26 cellular contexts compared by ENCODE assay signal in genomic region chr7:141715794-141716689, GRCh38. TPM values are rescaled to one million over a fixed set of nuclear protein-coding genes. Genes with fewer than 3 reads are reported as not detected.
DNase-seq lines count a peak whose midpoint lies in the region; ATAC-seq, FAIRE-seq and TF ChIP-seq lines count a peak whose summit lies in the region.
"Had no signal": no experiment of that assay in that cellular context is flagged by ENCODE, and none has a peak within 500 bp of the region (broad histone marks: within the 10 kb centered on the region; RNA-seq: fewer than 3 reads in every experiment).

No MANE protein-coding gene starts in this region.

- H2BK5ac ChIP-seq in H9 (ENCODE audit: insufficient read length, low read length), result no peak overlapping the region

- no peak overlapping the region for H3K9ac ChIP-seq in H9 (ENCODE audit: extremely low read depth, insufficient read length, low read length)
- no peak overlapping the region for H3K9ac ChIP-seq in K562 (ENCODE audit: insufficient read depth in 1 of 2, low read depth in 2 of 2, low read length in 2 of 2)
- H3K9ac ChIP-seq: BLaER1 had no signal

- in situ Hi-C loops in K562 (cut with MboI), result no loop called here

- no peak for TF ChIP-seq RAD21 in A549 (conservative IDR thresholded peaks at IDR 0.05 in 1 of 2, IDR thresholded peaks at IDR 0.05 in 1 of 2)
- no peak for TF ChIP-seq RAD21 in K562 (CRISPR knock-in tag; conservative IDR thresholded peaks at IDR 0.05 in 1 of 2, IDR thresholded peaks at IDR 0.05 in 1 of 2)

- H2BK12ac ChIP-seq in H9 (ENCODE audit: insufficient read length, low read depth, low read length), result no peak overlapping the region

- H4K20me1 ChIP-seq in H9 (ENCODE audit: control insufficient read depth, insufficient read depth, insufficient read length) (peaks cover 2% of the 10 kb centered on the region), K562 (replicated peaks; ENCODE audit: control insufficient read depth, insufficient read depth, low read length) (no peaks in the 10 kb centered on the region), PC-9 (ENCODE audit: insufficient read depth) (no peaks in the 10 kb centered on the region)
- H4K20me1 ChIP-seq: BLaER1 had no signal

- H3K4me1 ChIP-seq in A549, result no peaks in the 10 kb centered on the region
- peaks cover 5% of the 10 kb centered on the region; the same call in 1 of the 2 replicates for H3K4me1 ChIP-seq in H9 (ENCODE audit: insufficient read depth, low read length)
- H3K4me1 ChIP-seq in K562 (replicated peaks in 1 of 2; ENCODE audit: control insufficient read depth in 2 of 2, insufficient read depth in 2 of 2, low read length in 2 of 2), result no peaks in the 10 kb centered on the region
- no peaks in the 10 kb centered on the region for H3K4me1 ChIP-seq in PC-9 (replicated peaks; ENCODE audit: insufficient read depth)
- H3K4me1 ChIP-seq: BLaER1, HAP-1, SJSA1 had no signal

- H3K27ac ChIP-seq in A549 (no peak overlapping the region), H9 (ENCODE audit: insufficient read length, low read depth, low read length) (no peak overlapping the region), K562 (ENCODE audit: extremely low read depth, low read depth, low read length) (no peak overlapping the region), PC-9 (no peak overlapping the region)
- H3K27ac ChIP-seq: BLaER1, SJSA1 had no signal

- 37% methylated on average over 6 of the region's 6 CpGs for WGBS in A549 (ENCODE audit: missing lambda C conversion rate)
- WGBS in H9 (ENCODE audit: extremely low coverage, insufficient read length, low lambda C conversion rate), result no CpG with 5 or more reads among the region's 6 CpGs
- 1% methylated on average over 6 of the region's 6 CpGs for WGBS in K562 (ENCODE audit: insufficient coverage, low coverage, missing lambda C conversion rate)

- peaks cover 16 to 28% of the 10 kb centered on the region in 2 experiments for H3K4me1 Mint-ChIP-seq in H9
- H3K4me1 Mint-ChIP-seq in stimulated activated naive B cell treated with anti-CD40 and anti-IgM and Interleukin-4, amounts not matched to agents 10 μg/mL and 1 μg/mL and 100 μg/mL, for 72 hours, result peaks cover 0 to 4% of the 10 kb centered on the region in 2 donors

- FAIRE-seq in A549 (lab: Jason Lieb, UNC), result no peak
- no peak for FAIRE-seq in K562 (lab: Jason Lieb, UNC)
- FAIRE-seq: GM18507 had no signal

- no peaks in the 10 kb centered on the region for H3K9me1 ChIP-seq in K562 (ENCODE audit: control insufficient read depth, insufficient read depth, low read length)

- H3K79me2 ChIP-seq in H9 (ENCODE audit: insufficient read depth, low read length), result no peaks in the 10 kb centered on the region
- no peaks in the 10 kb centered on the region for H3K79me2 ChIP-seq in K562 (ENCODE audit: control insufficient read depth, insufficient read depth, low read length)
- H3K79me2 ChIP-seq in PC-9 (ENCODE audit: low read depth), result no peaks in the 10 kb centered on the region

- H3K36me3 ChIP-seq in K562 (ENCODE audit: control insufficient read depth, insufficient read depth, low read length) (no peaks in the 10 kb centered on the region), PC-9 (ENCODE audit: low read depth) (no peaks in the 10 kb centered on the region)
- H3K36me3 ChIP-seq: BLaER1, HAP-1, SJSA1 had no signal

- intact Hi-C loops in K562 (cut with micrococcal nuclease) (no loop called here), PC-9 (cut with micrococcal nuclease; ENCODE audit: unreplicated experiment) (no loop called here)

- H2BK15ac ChIP-seq in H9 (ENCODE audit: low read depth, low read length), result no peak overlapping the region

- H2AFZ ChIP-seq in H9 (ENCODE audit: low read length), result no peak overlapping the region
- H2AFZ ChIP-seq in K562 (ENCODE audit: low read depth, low read length), result no peak overlapping the region
- H2AFZ ChIP-seq in PC-9, result no peak overlapping the region

- H3T11ph ChIP-seq in H9 (ENCODE audit: low read length), result no peak overlapping the region

- no peaks in the 10 kb centered on the region for H3K9me3 ChIP-seq in A549
- no peaks in the 10 kb centered on the region for H3K9me3 ChIP-seq in H9 (ENCODE audit: control insufficient read depth, low read depth, low read length)
- no peaks in the 10 kb centered on the region for H3K9me3 ChIP-seq in K562 (replicated peaks; ENCODE audit: control insufficient read depth, insufficient read depth, low read depth, low read length)
- no peaks in the 10 kb centered on the region for H3K9me3 ChIP-seq in PC-9 (ENCODE audit: insufficient read depth, low read depth)
- H3K9me3 ChIP-seq: BLaER1, HAP-1, SJSA1 had no signal

- CTCF ChIA-PET in A549 (lab: Yijun Ruan, JAX) (interaction anchor here (0.7 to 1.5 kb wide), 2 partner anchors 22 to 61 kb away, joined by 4 to 6 read pairs; partner anchors contain the start of gene SSBP1), K562 (lab: Yijun Ruan, JAX; ENCODE audit: low intra/inter-chr PET ratio) (no interaction called here), PC-9 (lab: Charles Lee) (no interaction called here)

- H3K4me3 Mint-ChIP-seq in H9, result no peak overlapping the region
- no peak overlapping the region for H3K4me3 Mint-ChIP-seq in stimulated activated naive B cell treated with anti-CD40 and anti-IgM and Interleukin-4, amounts not matched to agents 10 μg/mL and 1 μg/mL and 100 μg/mL, for 72 hours
- H3K4me3 Mint-ChIP-seq: CD4-positive, CD25-positive, alpha-beta regulatory T cell had no signal

- no peak overlapping the region for H3K14ac ChIP-seq in H9 (ENCODE audit: insufficient read depth, low read length)

- no peaks in the 10 kb centered on the region for H3K9me2 ChIP-seq in PC-9 (ENCODE audit: insufficient read depth)

- H4K8ac ChIP-seq in H9 (replicated peaks; ENCODE audit: insufficient read length, low read depth, low read length), result no peak overlapping the region

- H3K4me3 ChIP-seq in A549 (no peak overlapping the region), K562 (no peak overlapping the region), PC-9 (no peak overlapping the region)
- H3K4me3 ChIP-seq: BLaER1, HAP-1, SJSA1 had no signal

- no peaks in the 10 kb centered on the region for H3K9me3 Mint-ChIP-seq in H9
- H3K9me3 Mint-ChIP-seq in stimulated activated naive B cell treated with anti-CD40 and anti-IgM and Interleukin-4, amounts not matched to agents 10 μg/mL and 1 μg/mL and 100 μg/mL, for 72 hours, result no peaks in the 10 kb centered on the region
- H3K9me3 Mint-ChIP-seq: CD4-positive, CD25-positive, alpha-beta regulatory T cell had no signal

- peaks cover 2% of the 10 kb centered on the region; the same call in 1 of the 2 replicates for H3K27me3 Mint-ChIP-seq in H9 (ENCODE audit: low read depth)
- H3K27me3 Mint-ChIP-seq in stimulated activated naive B cell treated with anti-CD40 and anti-IgM and Interleukin-4, amounts not matched to agents 10 μg/mL and 1 μg/mL and 100 μg/mL, for 72 hours, result no peaks in the 10 kb centered on the region
- H3K27me3 Mint-ChIP-seq: CD4-positive, CD25-positive, alpha-beta regulatory T cell had no signal

- no peak for TF ChIP-seq EP300 in A549 (IDR thresholded peaks at IDR 0.05)
- no peak for TF ChIP-seq EP300 in K562 (IDR thresholded peaks at IDR 0.05; ENCODE audit: low read length)

- H3K27me3 ChIP-seq in H9 (ENCODE audit: insufficient read depth, low read length) (no peaks in the 10 kb centered on the region), K562 (ENCODE audit: control insufficient read depth in 2 of 2, insufficient read depth in 2 of 2, low read length in 2 of 2) (peaks cover 3 to 9% of the 10 kb centered on the region in 2 experiments; a peak in 2 of 5 replicates), PC-9 (ENCODE audit: insufficient read depth, low read depth) (peaks cover 13% of the 10 kb centered on the region; the same call in 1 of the 2 replicates)
- H3K27me3 ChIP-seq: BLaER1 had no signal

- no peak overlapping the region for H2BK120ac ChIP-seq in H9 (ENCODE audit: low read depth, low read length, poor library complexity, severe bottlenecking)

- no peak overlapping the region for H3K23ac ChIP-seq in H9 (ENCODE audit: insufficient read length, low read depth, low read length)

- no peak overlapping the region for H4K5ac ChIP-seq in H9 (ENCODE audit: insufficient read length, low read depth, low read length)

- H2AK5ac ChIP-seq in H9 (ENCODE audit: insufficient read length, low read length), result no peak overlapping the region

- no peak overlapping the region for H3K56ac ChIP-seq in H9 (ENCODE audit: insufficient read length, low read depth, low read length)

- no peaks in the 10 kb centered on the region for H3K23me2 ChIP-seq in H9 (ENCODE audit: insufficient read length, low read depth, low read length, poor library complexity, severe bottlenecking)

- H2BK20ac ChIP-seq in H9 (ENCODE audit: low read depth, low read length, poor library complexity, severe bottlenecking), result no peak overlapping the region

- no peak overlapping the region for H3K4me2 ChIP-seq in A549
- H3K4me2 ChIP-seq in H9 (ENCODE audit: insufficient read depth, insufficient read length, low read length), result peak overlapping the region; percentile 36
- no peak overlapping the region for H3K4me2 ChIP-seq in K562 (ENCODE audit: insufficient read depth, low read length)
- H3K4me2 ChIP-seq in PC-9, result no peak overlapping the region
- H3K4me2 ChIP-seq: BLaER1 had no signal

- no peak overlapping the region for H4K91ac ChIP-seq in H9 (ENCODE audit: insufficient read length, low read depth, low read length)

- H3K36me3 Mint-ChIP-seq in H9 (ENCODE audit: insufficient read depth in 1 of 3, low read depth in 3 of 3), result no peaks in the 10 kb centered on the region
- H3K36me3 Mint-ChIP-seq in stimulated activated naive B cell treated with anti-CD40 and anti-IgM and Interleukin-4, amounts not matched to agents 10 μg/mL and 1 μg/mL and 100 μg/mL, for 72 hours, result no peaks in the 10 kb centered on the region

- no peak overlapping the region for H3K4ac ChIP-seq in H9 (ENCODE audit: low read depth, low read length)

- ATAC-seq in A549 (no peak), K562 (no peak)
- no peak for ATAC-seq in stimulated activated naive B cell treated with anti-CD40 and anti-IgM and Interleukin-4, amounts not matched to agents 10 μg/mL and 1 μg/mL and 100 μg/mL, for 72 hours (replicated peaks)

- BruUV-seq in K562 (replicated peaks; lab: Mats Ljungman, UMichigan), result no TSS peak
- no TSS peak for BruUV-seq in PC-9 (replicated peaks; lab: Mats Ljungman, UMichigan)

- no peaks in the 10 kb centered on the region for H3F3A ChIP-seq in PC-9 (ENCODE audit: insufficient read depth, low read depth)

- POLR2A ChIA-PET in A549 (lab: Yijun Ruan, JAX) (no interaction called here), K562 (lab: Yijun Ruan, JAX) (no interaction called here), PC-9 (lab: Charles Lee; ENCODE audit: unreplicated experiment) (no interaction called here)

- TF ChIP-seq POLR2A in A549 (IDR thresholded peaks at IDR 0.05; ENCODE audit: low read length) (no peak), K562 (conservative IDR thresholded peaks at IDR 0.05) (no peak)

- H3K79me1 ChIP-seq in H9 (ENCODE audit: insufficient read depth, low read depth, low read length, poor library complexity, severe bottlenecking), result no peaks in the 10 kb centered on the region

- H3K27ac Mint-ChIP-seq in H9, result no peak overlapping the region
- no peak overlapping the region for H3K27ac Mint-ChIP-seq in stimulated activated naive B cell treated with anti-CD40 and anti-IgM and Interleukin-4, amounts not matched to agents 10 μg/mL and 1 μg/mL and 100 μg/mL, for 72 hours
- H3K27ac Mint-ChIP-seq: CD4-positive, CD25-positive, alpha-beta regulatory T cell had no signal

- no peak overlapping the region for H3K18ac ChIP-seq in H9 (ENCODE audit: insufficient read length, low read depth, low read length)

- TF ChIP-seq CTCF in A549 (IDR thresholded peaks at IDR 0.05) (no peak), H9 (conservative IDR thresholded peaks at IDR 0.05) (no peak), K562 (IDR thresholded peaks at IDR 0.05 in 2 of 3, conservative IDR thresholded peaks at IDR 0.05 in 1 of 3; ENCODE audit: insufficient read depth in 2 of 3, low read depth in 1 of 3, low read length in 3 of 3) (no peak), PC-9 (conservative IDR thresholded peaks at IDR 0.05) (no peak)

- DNase-seq in A549 (ENCODE audit: low read depth in 1 of 2, low spot score in 1 of 2) (no peak), H9 (no peak), K562 (ENCODE audit: extremely low read depth in 1 of 4, low spot score in 3 of 4) (no peak), myocyte (ENCODE audit: low read depth) (peak; percentile 14), PC-9 (no peak), NCI-H187 (lab: John Stamatoyannopoulos, UW) (no peak)
- DNase-seq in stimulated activated naive B cell treated with anti-CD40 and anti-IgM and Interleukin-4, amounts not matched to agents 10 μg/mL and 1 μg/mL and 100 μg/mL, for 72 hours, result no peak
- DNase-seq: CD4-positive, CD25-positive, alpha-beta regulatory T cell; DMS53; KG1; MM.1S; NCI-H1694; NCI-H2081; NCI-H2227 treated with DMSO at 0.1 percent for 48 hours; NCI-H526 treated with DMSO at 0.1 percent for 48 hours; Right ventricle myocardium superior; RPMI8226 had no signal

RNA-seq across cellular contexts. Expression of gene WEE2, which starts 7.9 kb away (rescaled TPM):
- polyA plus RNA-seq in A549 (2011; rRNA removed), result not detected in 2 replicates
- not detected in 2 replicates for polyA plus RNA-seq in A549 (2012; cell fraction: cytosol; rRNA removed)
- polyA plus RNA-seq in A549 (2012; cell fraction: nucleus; rRNA removed), result not detected in 2 replicates
- polyA plus RNA-seq in A549 (2017; fragmentation: RNase III; extraction: RNeasy Plus Mini Kit Qiagen cat#74134 plus additional on column Dnase treatment), result not detected in 3 replicates
- 0.41 TPM in 1 of 2 replicates, not detected in the other for polyA minus RNA-seq in A549 (2011; rRNA and poly(A)+ RNA removed)
- total RNA-seq in H9 (2021), result not detected in 2 replicates
- not detected in 2 replicates for total RNA-seq in K562 (2011; cell fraction: chromatin; rRNA removed; ENCODE audit: low replicate concordance)
- not detected in 2 replicates for total RNA-seq in K562 (2011; cell fraction: nucleolus; rRNA removed)
- not detected in 2 replicates for total RNA-seq in K562 (2011; cell fraction: nucleoplasm; rRNA removed)
- total RNA-seq in K562 (2014; rRNA removed), result not detected in 2 replicates
- total RNA-seq in K562 (2014; rRNA removed; fragmentation: Illumina TruSeq; extraction: Trizol), result not detected in 2 replicates
- not detected in 2 replicates for total RNA-seq in K562 (2015; rRNA removed; fragmentation: Illumina TruSeq; extraction: Trizol)
- not detected in 2 replicates for total RNA-seq in K562 (2021)
- not detected in 2 replicates for polyA plus RNA-seq in K562 (2011; rRNA removed)
- not detected in 2 replicates for polyA plus RNA-seq in K562 (2011; cell fraction: cytosol; rRNA removed)
- not detected in 2 replicates for polyA plus RNA-seq in K562 (2011; cell fraction: nucleus; rRNA removed)
- polyA plus RNA-seq in K562 (2012), result not detected in 2 replicates
- polyA plus RNA-seq in K562 (2014; fragmentation: Illumina TruSeq; extraction: Trizol), result not detected in 2 replicates
- not detected for polyA plus RNA-seq in K562 (2014; fragmentation: Nextera tagmentation; extraction: Ambion mirVana)
- not detected in 2 replicates for polyA plus RNA-seq in K562 (2014; rRNA removed)
- polyA minus RNA-seq in K562 (2011; rRNA and poly(A)+ RNA removed), result not detected in 2 replicates
- not detected in 2 replicates for polyA minus RNA-seq in K562 (2011; cell fraction: cytosol; rRNA and poly(A)+ RNA removed)
- polyA minus RNA-seq in K562 (2011; cell fraction: nucleus; rRNA and poly(A)+ RNA removed), result not detected in 2 replicates
- total RNA-seq in myocyte, result not detected in 2 replicates
- polyA plus RNA-seq in myocyte (2012), result 0.04 TPM
- not detected in 2 replicates for total RNA-seq in PC-9 (2021)
- total RNA-seq: A172; CD4-positive, CD25-positive, alpha-beta regulatory T cell; Daoy; G401; HT-29; Right ventricle myocardium superior; SJSA1 had no signal
- polyA plus RNA-seq: AG04450; CD4-positive, CD25-positive, alpha-beta regulatory T cell had no signal

RNA-seq across cellular contexts. Expression of gene DENND11, which starts 14.1 kb away (rescaled TPM):
- polyA plus RNA-seq in A549 (2011; rRNA removed) (11.5 and 16.5 TPM in 2 replicates), A549 (2017; fragmentation: RNase III; extraction: RNeasy Plus Mini Kit Qiagen cat#74134 plus additional on column Dnase treatment) (7.1 to 7.6 TPM (median 7.5 TPM) in 3 replicates), K562 (2011; rRNA removed) (0.85 and 1.1 TPM in 2 replicates), K562 (2014; fragmentation: Illumina TruSeq; extraction: Trizol) (0.36 and 0.40 TPM in 2 replicates), K562 (2014; fragmentation: Nextera tagmentation; extraction: Ambion mirVana) (under 1 TPM; 0.07 to 0.14 TPM), K562 (2014; rRNA removed) (0.32 and 0.41 TPM in 2 replicates)
- polyA plus RNA-seq in A549 (2012; cell fraction: cytosol; rRNA removed), result 2.9 and 3.3 TPM in 2 replicates
- polyA plus RNA-seq in A549 (2012; cell fraction: nucleus; rRNA removed), result 5.8 and 9.6 TPM in 2 replicates
- polyA minus RNA-seq in A549 (2011; rRNA and poly(A)+ RNA removed), result 14.3 and 20.5 TPM in 2 replicates
- total RNA-seq in H9 (2021) (21.2 and 21.9 TPM in 2 replicates), K562 (2014; rRNA removed) (0.29 and 0.32 TPM in 2 replicates), K562 (2014; rRNA removed; fragmentation: Illumina TruSeq; extraction: Trizol) (0.44 and 0.45 TPM in 2 replicates), K562 (2015; rRNA removed; fragmentation: Illumina TruSeq; extraction: Trizol) (0.22 and 0.23 TPM in 2 replicates), K562 (2021) (0.49 and 0.65 TPM in 2 replicates), myocyte (2.3 TPM in 2 replicates), PC-9 (2021) (49.4 and 55.6 TPM in 2 replicates)
- total RNA-seq in K562 (2011; cell fraction: chromatin; rRNA removed; ENCODE audit: low replicate concordance), result 0.83 and 0.88 TPM in 2 replicates
- total RNA-seq in K562 (2011; cell fraction: nucleolus; rRNA removed), result 0.39 and 0.50 TPM in 2 replicates
- 0.81 and 1.2 TPM in 2 replicates for total RNA-seq in K562 (2011; cell fraction: nucleoplasm; rRNA removed)
- polyA plus RNA-seq in K562 (2011; cell fraction: cytosol; rRNA removed), result 0.48 and 0.58 TPM in 2 replicates
- polyA plus RNA-seq in K562 (2011; cell fraction: nucleus; rRNA removed), result 1.7 and 2.4 TPM in 2 replicates
- 0.30 and 0.48 TPM in 2 replicates for polyA plus RNA-seq in K562 (2012)
- polyA minus RNA-seq in K562 (2011; rRNA and poly(A)+ RNA removed), result 1.2 and 1.6 TPM in 2 replicates
- polyA minus RNA-seq in K562 (2011; cell fraction: cytosol; rRNA and poly(A)+ RNA removed), result 0.57 and 0.91 TPM in 2 replicates
- polyA minus RNA-seq in K562 (2011; cell fraction: nucleus; rRNA and poly(A)+ RNA removed), result 0.94 and 1.1 TPM in 2 replicates
- 3.4 TPM for polyA plus RNA-seq in myocyte (2012)

RNA-seq across cellular contexts. Expression of gene SSBP1, which starts 22.1 kb away (rescaled TPM):
- polyA plus RNA-seq in A549 (2011; rRNA removed), result 237 and 368 TPM in 2 replicates
- polyA plus RNA-seq in A549 (2012; cell fraction: cytosol; rRNA removed), result 118 and 164 TPM in 2 replicates
- polyA plus RNA-seq in A549 (2012; cell fraction: nucleus; rRNA removed), result 42.8 and 64.9 TPM in 2 replicates
- polyA plus RNA-seq in A549 (2017; fragmentation: RNase III; extraction: RNeasy Plus Mini Kit Qiagen cat#74134 plus additional on column Dnase treatment), result 430 to 464 TPM (median 453 TPM) in 3 replicates
- polyA minus RNA-seq in A549 (2011; rRNA and poly(A)+ RNA removed), result 45.7 and 51.1 TPM in 2 replicates
- 252 and 266 TPM in 2 replicates for total RNA-seq in H9 (2021)
- 131 and 280 TPM in 2 replicates for total RNA-seq in K562 (2011; cell fraction: chromatin; rRNA removed; ENCODE audit: low replicate concordance)
- total RNA-seq in K562 (2011; cell fraction: nucleolus; rRNA removed), result 78.7 and 79.2 TPM in 2 replicates
- 170 and 268 TPM in 2 replicates for total RNA-seq in K562 (2011; cell fraction: nucleoplasm; rRNA removed)
- 536 and 718 TPM in 2 replicates for total RNA-seq in K562 (2014; rRNA removed)
- 835 and 917 TPM in 2 replicates for total RNA-seq in K562 (2014; rRNA removed; fragmentation: Illumina TruSeq; extraction: Trizol)
- 750 and 772 TPM in 2 replicates for total RNA-seq in K562 (2015; rRNA removed; fragmentation: Illumina TruSeq; extraction: Trizol)
- total RNA-seq in K562 (2021), result 404 and 407 TPM in 2 replicates
- polyA plus RNA-seq in K562 (2011; rRNA removed), result 318 and 487 TPM in 2 replicates
- 132 and 191 TPM in 2 replicates for polyA plus RNA-seq in K562 (2011; cell fraction: cytosol; rRNA removed)
- polyA plus RNA-seq in K562 (2011; cell fraction: nucleus; rRNA removed), result 94.0 and 167 TPM in 2 replicates
- 293 and 764 TPM in 2 replicates for polyA plus RNA-seq in K562 (2012)
- 826 and 1,031 TPM in 2 replicates for polyA plus RNA-seq in K562 (2014; fragmentation: Illumina TruSeq; extraction: Trizol)
- 1,000 to 10,000 TPM; 1,649 to 1,996 TPM for polyA plus RNA-seq in K562 (2014; fragmentation: Nextera tagmentation; extraction: Ambion mirVana)
- 873 and 941 TPM in 2 replicates for polyA plus RNA-seq in K562 (2014; rRNA removed)
- 351 and 368 TPM in 2 replicates for polyA minus RNA-seq in K562 (2011; rRNA and poly(A)+ RNA removed)
- 94.6 and 112 TPM in 2 replicates for polyA minus RNA-seq in K562 (2011; cell fraction: cytosol; rRNA and poly(A)+ RNA removed)
- polyA minus RNA-seq in K562 (2011; cell fraction: nucleus; rRNA and poly(A)+ RNA removed), result 116 and 207 TPM in 2 replicates
- 182 and 193 TPM in 2 replicates for total RNA-seq in myocyte
- polyA plus RNA-seq in myocyte (2012), result 190 TPM
- 150 and 193 TPM in 2 replicates for total RNA-seq in PC-9 (2021)

RNA-seq across cellular contexts. Expression of gene TAS2R3, which starts 47.9 kb away (rescaled TPM):
- polyA plus RNA-seq in A549 (2011; rRNA removed) (0.36 and 1.4 TPM in 2 replicates), A549 (2017; fragmentation: RNase III; extraction: RNeasy Plus Mini Kit Qiagen cat#74134 plus additional on column Dnase treatment) (not detected in 3 replicates), K562 (2011; rRNA removed) (1.9 TPM in 2 replicates), K562 (2014; fragmentation: Illumina TruSeq; extraction: Trizol) (0.37 and 0.39 TPM in 2 replicates), K562 (2014; fragmentation: Nextera tagmentation; extraction: Ambion mirVana) (not detected), K562 (2014; rRNA removed) (0.54 TPM in 1 of 2 replicates, not detected in the other)
- polyA plus RNA-seq in A549 (2012; cell fraction: cytosol; rRNA removed), result 0.04 TPM in 1 of 2 replicates, not detected in the other
- polyA plus RNA-seq in A549 (2012; cell fraction: nucleus; rRNA removed), result 0.04 and 0.23 TPM in 2 replicates
- 6.9 and 7.4 TPM in 2 replicates for polyA minus RNA-seq in A549 (2011; rRNA and poly(A)+ RNA removed)
- total RNA-seq in H9 (2021) (0.88 and 1.2 TPM in 2 replicates), K562 (2014; rRNA removed) (0.69 and 1.4 TPM in 2 replicates), K562 (2014; rRNA removed; fragmentation: Illumina TruSeq; extraction: Trizol) (1.2 and 2.4 TPM in 2 replicates), K562 (2015; rRNA removed; fragmentation: Illumina TruSeq; extraction: Trizol) (1.6 and 1.8 TPM in 2 replicates), K562 (2021) (1.0 and 1.2 TPM in 2 replicates), myocyte (0.78 TPM in 1 of 2 replicates, not detected in the other), PC-9 (2021) (2.0 and 2.3 TPM in 2 replicates)
- 23.7 and 71.0 TPM in 2 replicates for total RNA-seq in K562 (2011; cell fraction: chromatin; rRNA removed; ENCODE audit: low replicate concordance)
- total RNA-seq in K562 (2011; cell fraction: nucleolus; rRNA removed), result 9.8 and 19.1 TPM in 2 replicates
- total RNA-seq in K562 (2011; cell fraction: nucleoplasm; rRNA removed), result 41.6 and 61.5 TPM in 2 replicates
- polyA plus RNA-seq in K562 (2011; cell fraction: cytosol; rRNA removed), result 0.56 TPM in 1 of 2 replicates, not detected in the other
- polyA plus RNA-seq in K562 (2011; cell fraction: nucleus; rRNA removed), result 6.2 and 8.3 TPM in 2 replicates
- 0.07 and 0.15 TPM in 2 replicates for polyA plus RNA-seq in K562 (2012)
- 18.8 and 26.9 TPM in 2 replicates for polyA minus RNA-seq in K562 (2011; rRNA and poly(A)+ RNA removed)
- polyA minus RNA-seq in K562 (2011; cell fraction: cytosol; rRNA and poly(A)+ RNA removed), result 1.8 TPM in 1 of 2 replicates, not detected in the other
- 22.3 and 37.7 TPM in 2 replicates for polyA minus RNA-seq in K562 (2011; cell fraction: nucleus; rRNA and poly(A)+ RNA removed)
- polyA plus RNA-seq in myocyte (2012), result 0.25 TPM
- total RNA-seq: A172, G401 had no signal
- polyA plus RNA-seq: CD4-positive, CD25-positive, alpha-beta regulatory T cell had no signal

Comparison
In these comparisons a context has a peak if more than half of its experiments do, and no peak if none do; other contexts are left out.
1. Of the 35 proteins assayed by ChIP-seq in both K562 and A549: peak only in K562: EHMT2; only in A549: REST; in both: none; in neither: 33.